13 cellular contexts compared by ENCODE assay signal in the genomic region with DNA sequence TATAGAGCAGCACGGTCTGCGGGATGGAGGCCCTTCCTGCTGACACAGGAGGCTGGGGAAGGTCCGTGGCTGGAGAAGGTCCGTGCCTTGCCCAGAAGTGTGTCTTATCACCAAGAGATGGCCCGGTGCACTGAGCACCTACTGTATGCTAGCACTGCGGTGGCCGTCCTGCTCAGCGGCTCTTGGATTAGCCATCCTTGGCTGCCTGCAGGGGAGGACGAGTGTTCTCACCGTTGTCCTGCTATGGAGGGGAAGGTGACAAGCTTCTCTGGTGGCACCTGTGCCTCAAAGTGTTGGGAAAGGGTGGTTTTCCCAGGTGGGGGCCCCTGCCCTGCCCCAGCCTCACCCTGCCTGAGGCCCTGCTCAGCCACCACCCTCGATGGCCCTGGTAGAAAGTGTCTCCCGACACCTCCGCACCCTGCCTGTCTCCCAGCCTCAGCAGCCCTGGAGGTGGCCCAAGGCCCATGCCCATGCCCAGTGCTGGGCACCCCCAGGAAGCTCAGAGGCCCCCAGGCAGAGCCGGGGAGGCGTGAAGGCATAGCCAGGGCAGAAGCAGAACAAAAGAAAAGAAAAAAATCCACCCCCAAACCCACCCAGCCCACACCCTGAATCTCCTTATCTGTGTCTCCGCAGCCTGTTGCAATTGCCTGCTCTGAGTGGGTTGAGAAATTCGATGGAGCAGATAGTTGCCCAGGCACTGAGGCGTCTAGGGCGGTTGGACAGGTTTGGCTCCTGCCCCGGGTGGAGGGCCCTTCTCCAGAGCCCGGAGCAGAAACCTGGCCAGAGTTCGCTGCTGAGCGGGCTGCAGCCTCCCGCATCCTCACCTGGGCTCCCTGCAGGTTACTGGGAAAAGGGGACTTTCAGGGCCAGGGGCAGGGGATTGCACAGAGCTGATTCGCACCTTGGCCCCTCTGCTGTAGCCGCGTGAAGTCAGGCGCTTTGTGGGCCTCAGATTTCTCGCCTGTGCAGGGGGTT. TPM values are rescaled to one million over a fixed set of nuclear protein-coding genes. Genes with fewer than 3 reads are reported as not detected.
DNase-seq lines count a peak whose midpoint lies in the region; ATAC-seq and TF ChIP-seq lines count a peak whose summit lies in the region.
"Had no signal": no experiment of that assay in that cellular context is flagged by ENCODE, and none has a peak within 500 bp of the region (broad histone marks: within the 10 kb centered on the region; RNA-seq: fewer than 3 reads in every experiment).

No MANE protein-coding gene starts in this region.

- DNase-seq in GF-D8 (lab: John Stamatoyannopoulos, UW), result peak; percentile 94
- DNase-seq in SKM-1 (lab: John Stamatoyannopoulos, UW; ENCODE audit: unreplicated experiment), result peak; percentile 77
- peak; percentile 25 for DNase-seq in fibroblast of pulmonary artery (ENCODE audit: low read depth)
- peak; percentile 45 for DNase-seq in progenitor cell of endocrine pancreas (ENCODE audit: low spot score, unreplicated experiment)
- DNase-seq in substantia nigra (lab: John Stamatoyannopoulos, UW), result no peak
- no peak for DNase-seq in DMS 273 (lab: John Stamatoyannopoulos, UW; ENCODE audit: unreplicated experiment)
- no peak for DNase-seq in stimulated activated naive CD8-positive, alpha-beta T cell treated with anti-CD3 and anti-CD28 coated beads, Interleukin-15, Interleukin-2, amounts not matched to agents 100 U/mL and 50 U/mL, for 24 hours
- DNase-seq: HCEC 1CT, immature natural killer cell had no signal

- no peak overlapping the region for H3K27ac ChIP-seq in substantia nigra (ENCODE audit: low read depth, low read length, poor library complexity, severe bottlenecking)
- H3K27ac ChIP-seq: ascending aorta had no signal

- no peaks in the 10 kb centered on the region for H3K27me3 Mint-ChIP-seq in progenitor cell of endocrine pancreas
- H3K27me3 Mint-ChIP-seq: stimulated activated memory B cell treated with anti-CD40 and anti-IgM and Interleukin-4, amounts not matched to agents 10 μg/mL and 1 μg/mL and 100 μg/mL, for 72 hours had no signal

- H3K27ac Mint-ChIP-seq in progenitor cell of endocrine pancreas, result peak overlapping the region; percentile 83
- H3K27ac Mint-ChIP-seq: immature natural killer cell; stimulated activated memory B cell treated with anti-CD40 and anti-IgM and Interleukin-4, amounts not matched to agents 10 μg/mL and 1 μg/mL and 100 μg/mL, for 72 hours; T-helper 2 cell treated with Interferon-gamma antibody and Interleukin-4, amounts not matched to agents 5 μg/mL and 100 μg/mL, for 36 hours had no signal

- H3K36me3 Mint-ChIP-seq in progenitor cell of endocrine pancreas (ENCODE audit: insufficient read depth), result no peaks in the 10 kb centered on the region
- H3K36me3 Mint-ChIP-seq: immature natural killer cell; stimulated activated memory B cell treated with anti-CD40 and anti-IgM and Interleukin-4, amounts not matched to agents 10 μg/mL and 1 μg/mL and 100 μg/mL, for 72 hours had no signal

- H3K9me3 Mint-ChIP-seq in progenitor cell of endocrine pancreas (ENCODE audit: low read depth), result no peaks in the 10 kb centered on the region
- H3K9me3 Mint-ChIP-seq: immature natural killer cell; stimulated activated memory B cell treated with anti-CD40 and anti-IgM and Interleukin-4, amounts not matched to agents 10 μg/mL and 1 μg/mL and 100 μg/mL, for 72 hours; T-helper 2 cell treated with Interferon-gamma antibody and Interleukin-4, amounts not matched to agents 5 μg/mL and 100 μg/mL, for 36 hours had no signal

- peaks cover 32% of the 10 kb centered on the region for H3K4me1 Mint-ChIP-seq in progenitor cell of endocrine pancreas (ENCODE audit: low read depth)

- peak overlapping the region; percentile 45 for H3K4me3 Mint-ChIP-seq in progenitor cell of endocrine pancreas (ENCODE audit: low read depth)
- H3K4me3 Mint-ChIP-seq: immature natural killer cell; stimulated activated memory B cell treated with anti-CD40 and anti-IgM and Interleukin-4, amounts not matched to agents 10 μg/mL and 1 μg/mL and 100 μg/mL, for 72 hours; T-helper 2 cell treated with Interferon-gamma antibody and Interleukin-4, amounts not matched to agents 5 μg/mL and 100 μg/mL, for 36 hours had no signal

- no peak overlapping the region for H3K4me3 ChIP-seq in fibroblast of pulmonary artery (replicated peaks; ENCODE audit: low read depth, low read length)
- H3K4me3 ChIP-seq: ascending aorta had no signal

- no peak for ATAC-seq in HG03039 (IDR thresholded peaks at IDR 0.05; ENCODE audit: unreplicated experiment)
- no peak for ATAC-seq in stimulated activated naive CD8-positive, alpha-beta T cell treated with anti-CD3 and anti-CD28 coated beads, Interleukin-15, Interleukin-2, amounts not matched to agents 100 U/mL and 50 U/mL, for 24 hours
- ATAC-seq: stimulated activated memory B cell treated with anti-CD40 and anti-IgM and Interleukin-4, amounts not matched to agents 10 μg/mL and 1 μg/mL and 100 μg/mL, for 72 hours had no signal

- TF ChIP-seq CTCF in fibroblast of pulmonary artery (IDR thresholded peaks at IDR 0.05; ENCODE audit: low read length, missing control alignments) (no peak), progenitor cell of endocrine pancreas (IDR thresholded peaks at IDR 0.05; ENCODE audit: unreplicated experiment) (no peak)

RNA-seq across cellular contexts. Expression of gene RXRA, which starts 30.5 kb away (rescaled TPM):
- 58.4 and 64.8 TPM in 2 replicates for total RNA-seq in progenitor cell of endocrine pancreas

Comparison
In these comparisons a context has a peak if more than half of its experiments do, and no peak if none do; other contexts are left out.
1. DNase-seq: peak in GF-D8 (single experiment), SKM-1 (single experiment), fibroblast of pulmonary artery (single experiment) and progenitor cell of endocrine pancreas (single experiment); none in substantia nigra (0 of 49), DMS 273 (single experiment) and stimulated activated naive CD8-positive, alpha-beta T cell treated with anti-CD3 and anti-CD28 coated beads, Interleukin-15, Interleukin-2, amounts not matched to agents 100 U/mL and 50 U/mL, for 24 hours (single experiment).